1 cellular context compared by ENCODE assay signal in genomic region chr3:14216257-14217048, GRCh38.
TF ChIP-seq lines count a peak whose summit lies in the region.

No MANE protein-coding gene starts in this region.

TF ChIP-seq in K562, 482 proteins besides CTCF, POLR2A, EP300 and RAD21 (continued from another document and continues in another):
- TF ChIP-seq, protein P1, sequence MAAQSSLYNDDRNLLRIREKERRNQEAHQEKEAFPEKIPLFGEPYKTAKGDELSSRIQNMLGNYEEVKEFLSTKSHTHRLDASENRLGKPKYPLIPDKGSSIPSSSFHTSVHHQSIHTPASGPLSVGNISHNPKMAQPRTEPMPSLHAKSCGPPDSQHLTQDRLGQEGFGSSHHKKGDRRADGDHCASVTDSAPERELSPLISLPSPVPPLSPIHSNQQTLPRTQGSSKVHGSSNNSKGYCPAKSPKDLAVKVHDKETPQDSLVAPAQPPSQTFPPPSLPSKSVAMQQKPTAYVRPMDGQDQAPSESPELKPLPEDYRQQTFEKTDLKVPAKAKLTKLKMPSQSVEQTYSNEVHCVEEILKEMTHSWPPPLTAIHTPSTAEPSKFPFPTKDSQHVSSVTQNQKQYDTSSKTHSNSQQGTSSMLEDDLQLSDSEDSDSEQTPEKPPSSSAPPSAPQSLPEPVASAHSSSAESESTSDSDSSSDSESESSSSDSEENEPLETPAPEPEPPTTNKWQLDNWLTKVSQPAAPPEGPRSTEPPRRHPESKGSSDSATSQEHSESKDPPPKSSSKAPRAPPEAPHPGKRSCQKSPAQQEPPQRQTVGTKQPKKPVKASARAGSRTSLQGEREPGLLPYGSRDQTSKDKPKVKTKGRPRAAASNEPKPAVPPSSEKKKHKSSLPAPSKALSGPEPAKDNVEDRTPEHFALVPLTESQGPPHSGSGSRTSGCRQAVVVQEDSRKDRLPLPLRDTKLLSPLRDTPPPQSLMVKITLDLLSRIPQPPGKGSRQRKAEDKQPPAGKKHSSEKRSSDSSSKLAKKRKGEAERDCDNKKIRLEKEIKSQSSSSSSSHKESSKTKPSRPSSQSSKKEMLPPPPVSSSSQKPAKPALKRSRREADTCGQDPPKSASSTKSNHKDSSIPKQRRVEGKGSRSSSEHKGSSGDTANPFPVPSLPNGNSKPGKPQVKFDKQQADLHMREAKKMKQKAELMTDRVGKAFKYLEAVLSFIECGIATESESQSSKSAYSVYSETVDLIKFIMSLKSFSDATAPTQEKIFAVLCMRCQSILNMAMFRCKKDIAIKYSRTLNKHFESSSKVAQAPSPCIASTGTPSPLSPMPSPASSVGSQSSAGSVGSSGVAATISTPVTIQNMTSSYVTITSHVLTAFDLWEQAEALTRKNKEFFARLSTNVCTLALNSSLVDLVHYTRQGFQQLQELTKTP (IDR thresholded peaks at IDR 0.05; ENCODE audit: low read depth in 1 of 2, partially characterized antibody in 2 of 2): no peak
- TF ChIP-seq ZBTB7A (IDR thresholded peaks at IDR 0.05; ENCODE audit: borderline replicate concordance, control insufficient read depth, low read depth, low read length) (peak; percentile 46; the same call in 1 of the 2 replicates), ZNF639 (CRISPR knock-in tag; conservative IDR thresholded peaks at IDR 0.05 in 1 of 2, IDR thresholded peaks at IDR 0.05 in 1 of 2) (no peak), ZNF232 (CRISPR knock-in tag; IDR thresholded peaks at IDR 0.05) (no peak), CBFA2T3 (IDR thresholded peaks at IDR 0.05) (no peak), HCFC1 (IDR thresholded peaks at IDR 0.05; ENCODE audit: low read depth, low read length) (no peak), ZHX1 (conservative IDR thresholded peaks at IDR 0.05; ENCODE audit: low read length) (no peak), EP400 (IDR thresholded peaks at IDR 0.05) (no peak), CBX5 (IDR thresholded peaks at IDR 0.05; ENCODE audit: borderline replicate concordance, low read depth) (no peak), MTF1 (CRISPR knock-in tag; IDR thresholded peaks at IDR 0.05; ENCODE audit: borderline replicate concordance) (no peak), RBM15 (IDR thresholded peaks at IDR 0.05; ENCODE audit: insufficient read depth, low read length) (no peak), MLLT1 (IDR thresholded peaks at IDR 0.05) (0 out of 4 replicates have a peak, but pooled peaks of 1 of the 2 experiments have one; percentile 17), ARID2 (IDR thresholded peaks at IDR 0.05) (no peak), RAD51 (IDR thresholded peaks at IDR 0.05; ENCODE audit: borderline replicate concordance, low read depth) (peak; percentile 59), L3MBTL2 (IDR thresholded peaks at IDR 0.05) (0 out of 2 replicates have a peak, but pooled peaks have one; percentile 25), ZBTB1 (CRISPR knock-in tag; IDR thresholded peaks at IDR 0.05; ENCODE audit: borderline replicate concordance, low read depth) (no peak), BRCA1 (IDR thresholded peaks at IDR 0.05) (no peak), BRCA1 (CRISPR knock-in tag; IDR thresholded peaks at IDR 0.05) (no peak), ARID3A (IDR thresholded peaks at IDR 0.05; ENCODE audit: borderline replicate concordance, low read depth, low read length) (no peak), E2F1 (CRISPR knock-in tag; IDR thresholded peaks at IDR 0.05) (no peak), ZC3H8 (IDR thresholded peaks at IDR 0.05) (no peak), NUFIP1 (IDR thresholded peaks at IDR 0.05; ENCODE audit: partially characterized antibody) (no peak), PCBP2 (IDR thresholded peaks at IDR 0.05; ENCODE audit: low read depth, low read length, poor library complexity, severe bottlenecking) (no peak), ZNF436 (CRISPR knock-in tag; IDR thresholded peaks at IDR 0.05) (no peak), HEY1 (CRISPR knock-in tag; IDR thresholded peaks at IDR 0.05; ENCODE audit: borderline replicate concordance) (no peak), USF2 (CRISPR knock-in tag; IDR thresholded peaks at IDR 0.05) (peak; percentile 77), ZNF224 (CRISPR knock-in tag; IDR thresholded peaks at IDR 0.05) (no peak)
- TF ChIP-seq, protein P2, sequence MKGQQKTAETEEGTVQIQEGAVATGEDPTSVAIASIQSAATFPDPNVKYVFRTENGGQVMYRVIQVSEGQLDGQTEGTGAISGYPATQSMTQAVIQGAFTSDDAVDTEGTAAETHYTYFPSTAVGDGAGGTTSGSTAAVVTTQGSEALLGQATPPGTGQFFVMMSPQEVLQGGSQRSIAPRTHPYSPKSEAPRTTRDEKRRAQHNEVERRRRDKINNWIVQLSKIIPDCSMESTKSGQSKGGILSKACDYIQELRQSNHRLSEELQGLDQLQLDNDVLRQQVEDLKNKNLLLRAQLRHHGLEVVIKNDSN (CRISPR knock-in tag; IDR thresholded peaks at IDR 0.05): peak; percentile 84
- TF ChIP-seq, protein P3, sequence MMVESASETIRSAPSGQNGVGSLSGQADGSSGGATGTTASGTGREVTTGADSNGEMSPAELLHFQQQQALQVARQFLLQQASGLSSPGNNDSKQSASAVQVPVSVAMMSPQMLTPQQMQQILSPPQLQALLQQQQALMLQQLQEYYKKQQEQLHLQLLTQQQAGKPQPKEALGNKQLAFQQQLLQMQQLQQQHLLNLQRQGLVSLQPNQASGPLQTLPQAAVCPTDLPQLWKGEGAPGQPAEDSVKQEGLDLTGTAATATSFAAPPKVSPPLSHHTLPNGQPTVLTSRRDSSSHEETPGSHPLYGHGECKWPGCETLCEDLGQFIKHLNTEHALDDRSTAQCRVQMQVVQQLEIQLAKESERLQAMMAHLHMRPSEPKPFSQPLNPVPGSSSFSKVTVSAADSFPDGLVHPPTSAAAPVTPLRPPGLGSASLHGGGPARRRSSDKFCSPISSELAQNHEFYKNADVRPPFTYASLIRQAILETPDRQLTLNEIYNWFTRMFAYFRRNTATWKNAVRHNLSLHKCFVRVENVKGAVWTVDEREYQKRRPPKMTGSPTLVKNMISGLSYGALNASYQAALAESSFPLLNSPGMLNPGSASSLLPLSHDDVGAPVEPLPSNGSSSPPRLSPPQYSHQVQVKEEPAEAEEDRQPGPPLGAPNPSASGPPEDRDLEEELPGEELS (CRISPR knock-in tag; IDR thresholded peaks at IDR 0.05; ENCODE audit: borderline replicate concordance): no peak
- TF ChIP-seq, protein P4, sequence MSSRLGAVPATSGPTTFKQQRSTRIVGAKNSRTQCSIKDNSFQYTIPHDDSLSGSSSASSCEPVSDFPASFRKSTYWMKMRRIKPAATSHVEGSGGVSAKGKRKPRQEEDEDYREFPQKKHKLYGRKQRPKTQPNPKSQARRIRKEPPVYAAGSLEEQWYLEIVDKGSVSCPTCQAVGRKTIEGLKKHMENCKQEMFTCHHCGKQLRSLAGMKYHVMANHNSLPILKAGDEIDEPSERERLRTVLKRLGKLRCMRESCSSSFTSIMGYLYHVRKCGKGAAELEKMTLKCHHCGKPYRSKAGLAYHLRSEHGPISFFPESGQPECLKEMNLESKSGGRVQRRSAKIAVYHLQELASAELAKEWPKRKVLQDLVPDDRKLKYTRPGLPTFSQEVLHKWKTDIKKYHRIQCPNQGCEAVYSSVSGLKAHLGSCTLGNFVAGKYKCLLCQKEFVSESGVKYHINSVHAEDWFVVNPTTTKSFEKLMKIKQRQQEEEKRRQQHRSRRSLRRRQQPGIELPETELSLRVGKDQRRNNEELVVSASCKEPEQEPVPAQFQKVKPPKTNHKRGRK (tag; IDR thresholded peaks at IDR 0.05): no peak
- TF ChIP-seq, protein P5, sequence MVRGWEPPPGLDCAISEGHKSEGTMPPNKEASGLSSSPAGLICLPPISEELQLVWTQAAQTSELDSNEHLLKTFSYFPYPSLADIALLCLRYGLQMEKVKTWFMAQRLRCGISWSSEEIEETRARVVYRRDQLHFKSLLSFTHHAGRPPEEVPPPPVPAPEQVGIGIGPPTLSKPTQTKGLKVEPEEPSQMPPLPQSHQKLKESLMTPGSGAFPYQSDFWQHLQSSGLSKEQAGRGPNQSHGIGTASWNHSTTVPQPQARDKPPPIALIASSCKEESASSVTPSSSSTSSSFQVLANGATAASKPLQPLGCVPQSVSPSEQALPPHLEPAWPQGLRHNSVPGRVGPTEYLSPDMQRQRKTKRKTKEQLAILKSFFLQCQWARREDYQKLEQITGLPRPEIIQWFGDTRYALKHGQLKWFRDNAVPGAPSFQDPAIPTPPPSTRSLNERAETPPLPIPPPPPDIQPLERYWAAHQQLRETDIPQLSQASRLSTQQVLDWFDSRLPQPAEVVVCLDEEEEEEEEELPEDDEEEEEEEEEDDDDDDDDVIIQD (CRISPR knock-in tag; IDR thresholded peaks at IDR 0.05): no peak
- TF ChIP-seq, protein P6, sequence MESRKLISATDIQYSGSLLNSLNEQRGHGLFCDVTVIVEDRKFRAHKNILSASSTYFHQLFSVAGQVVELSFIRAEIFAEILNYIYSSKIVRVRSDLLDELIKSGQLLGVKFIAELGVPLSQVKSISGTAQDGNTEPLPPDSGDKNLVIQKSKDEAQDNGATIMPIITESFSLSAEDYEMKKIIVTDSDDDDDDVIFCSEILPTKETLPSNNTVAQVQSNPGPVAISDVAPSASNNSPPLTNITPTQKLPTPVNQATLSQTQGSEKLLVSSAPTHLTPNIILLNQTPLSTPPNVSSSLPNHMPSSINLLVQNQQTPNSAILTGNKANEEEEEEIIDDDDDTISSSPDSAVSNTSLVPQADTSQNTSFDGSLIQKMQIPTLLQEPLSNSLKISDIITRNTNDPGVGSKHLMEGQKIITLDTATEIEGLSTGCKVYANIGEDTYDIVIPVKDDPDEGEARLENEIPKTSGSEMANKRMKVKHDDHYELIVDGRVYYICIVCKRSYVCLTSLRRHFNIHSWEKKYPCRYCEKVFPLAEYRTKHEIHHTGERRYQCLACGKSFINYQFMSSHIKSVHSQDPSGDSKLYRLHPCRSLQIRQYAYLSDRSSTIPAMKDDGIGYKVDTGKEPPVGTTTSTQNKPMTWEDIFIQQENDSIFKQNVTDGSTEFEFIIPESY (CRISPR knock-in tag; IDR thresholded peaks at IDR 0.05): peak; percentile 90
